1 cellular context compared by ENCODE assay signal in the genomic region with DNA sequence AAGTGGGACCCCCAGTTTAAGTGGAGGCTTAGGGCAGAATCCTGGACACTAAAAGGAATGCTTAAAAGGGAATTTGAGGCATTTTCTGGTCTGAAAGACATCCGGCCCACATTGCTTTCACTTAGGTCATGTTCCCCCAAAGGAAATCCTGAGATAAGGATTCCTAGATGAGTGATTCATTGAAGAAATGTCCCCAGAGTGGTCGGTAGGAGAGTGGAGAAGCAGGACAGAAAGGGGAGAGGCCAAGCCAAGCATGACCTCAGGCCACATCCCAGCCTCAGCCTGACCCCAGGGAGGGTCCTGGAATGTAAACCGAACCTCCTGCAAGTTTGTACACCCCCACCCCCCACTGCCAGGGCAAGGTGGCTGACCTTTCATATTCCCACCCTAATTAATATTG.
TF ChIP-seq lines count a peak whose summit lies in the region.

No MANE protein-coding gene starts in this region.

TF ChIP-seq in endothelial cell of umbilical vein, 7 proteins besides CTCF, POLR2A, EP300 and RAD21 (continued from another document):
- TF ChIP-seq, protein P1, sequence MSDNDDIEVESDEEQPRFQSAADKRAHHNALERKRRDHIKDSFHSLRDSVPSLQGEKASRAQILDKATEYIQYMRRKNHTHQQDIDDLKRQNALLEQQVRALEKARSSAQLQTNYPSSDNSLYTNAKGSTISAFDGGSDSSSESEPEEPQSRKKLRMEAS (IDR thresholded peaks at IDR 0.05; ENCODE audit: insufficient read depth, insufficient read length) = no peak
- TF ChIP-seq MYC (IDR thresholded peaks at IDR 0.05; ENCODE audit: low read depth, low read length) = no peak
- TF ChIP-seq POLR2AphosphoS5 (IDR thresholded peaks at IDR 0.05; ENCODE audit: insufficient read depth, low read depth, low read length) = peak; percentile 86
- peak; percentile 87 for TF ChIP-seq FOS (IDR thresholded peaks at IDR 0.05; ENCODE audit: borderline replicate concordance, insufficient read depth, low read length)
